11 cellular contexts compared by ENCODE assay signal in genomic region chr5:154063372-154063771, GRCh38.
"Had no signal": no experiment of that assay in that cellular context is flagged by ENCODE, and none has a peak within 500 bp of the region (broad histone marks: within the 10 kb centered on the region; RNA-seq: fewer than 3 reads in every experiment).

No MANE protein-coding gene starts in this region.

- H3K9me3 ChIP-seq: HAP-1 had no signal

- H3K4me2 ChIP-seq: GM23338 had no signal

- DNase-seq: GM23248, GOT3, H7, H9, HCEC 1CT, HFFc6 had no signal

- H3K36me3 ChIP-seq: HAP-1 had no signal

- H3K4me3 ChIP-seq: GM23248, GM23338, HAP-1 had no signal

- H2AFZ ChIP-seq: GM23248, GM23338 had no signal

- H3K27ac ChIP-seq: GM23248 had no signal

- ATAC-seq: GM23338, HCT116 had no signal

- FAIRE-seq: H1, H54 had no signal

- H3K9ac ChIP-seq: GM23248 had no signal
